1 cellular context compared by ENCODE assay signal in the genomic region with DNA sequence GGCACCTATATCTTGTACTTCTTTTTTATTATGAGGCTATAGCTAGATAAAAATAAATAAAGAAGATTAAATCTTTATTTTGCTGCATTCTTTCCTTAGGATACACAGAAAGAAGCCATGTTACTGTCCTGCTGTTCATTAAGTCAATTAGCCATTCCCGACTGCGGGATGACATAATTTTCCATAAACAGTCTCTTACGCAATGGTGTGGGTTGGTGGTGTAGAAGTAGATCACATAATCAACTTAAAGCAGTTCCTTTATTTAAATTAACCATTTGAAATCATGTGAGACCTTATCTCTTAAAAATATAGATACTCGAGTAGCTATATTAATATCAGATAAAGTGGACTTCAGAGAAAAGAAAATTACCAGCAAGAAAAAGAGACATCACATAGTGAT.
TF ChIP-seq lines count a peak whose summit lies in the region.

No MANE protein-coding gene starts in this region.

TF ChIP-seq in GM23338, 12 proteins besides CTCF, POLR2A, EP300 and RAD21 (continued from another document):
- TF ChIP-seq, protein P1, sequence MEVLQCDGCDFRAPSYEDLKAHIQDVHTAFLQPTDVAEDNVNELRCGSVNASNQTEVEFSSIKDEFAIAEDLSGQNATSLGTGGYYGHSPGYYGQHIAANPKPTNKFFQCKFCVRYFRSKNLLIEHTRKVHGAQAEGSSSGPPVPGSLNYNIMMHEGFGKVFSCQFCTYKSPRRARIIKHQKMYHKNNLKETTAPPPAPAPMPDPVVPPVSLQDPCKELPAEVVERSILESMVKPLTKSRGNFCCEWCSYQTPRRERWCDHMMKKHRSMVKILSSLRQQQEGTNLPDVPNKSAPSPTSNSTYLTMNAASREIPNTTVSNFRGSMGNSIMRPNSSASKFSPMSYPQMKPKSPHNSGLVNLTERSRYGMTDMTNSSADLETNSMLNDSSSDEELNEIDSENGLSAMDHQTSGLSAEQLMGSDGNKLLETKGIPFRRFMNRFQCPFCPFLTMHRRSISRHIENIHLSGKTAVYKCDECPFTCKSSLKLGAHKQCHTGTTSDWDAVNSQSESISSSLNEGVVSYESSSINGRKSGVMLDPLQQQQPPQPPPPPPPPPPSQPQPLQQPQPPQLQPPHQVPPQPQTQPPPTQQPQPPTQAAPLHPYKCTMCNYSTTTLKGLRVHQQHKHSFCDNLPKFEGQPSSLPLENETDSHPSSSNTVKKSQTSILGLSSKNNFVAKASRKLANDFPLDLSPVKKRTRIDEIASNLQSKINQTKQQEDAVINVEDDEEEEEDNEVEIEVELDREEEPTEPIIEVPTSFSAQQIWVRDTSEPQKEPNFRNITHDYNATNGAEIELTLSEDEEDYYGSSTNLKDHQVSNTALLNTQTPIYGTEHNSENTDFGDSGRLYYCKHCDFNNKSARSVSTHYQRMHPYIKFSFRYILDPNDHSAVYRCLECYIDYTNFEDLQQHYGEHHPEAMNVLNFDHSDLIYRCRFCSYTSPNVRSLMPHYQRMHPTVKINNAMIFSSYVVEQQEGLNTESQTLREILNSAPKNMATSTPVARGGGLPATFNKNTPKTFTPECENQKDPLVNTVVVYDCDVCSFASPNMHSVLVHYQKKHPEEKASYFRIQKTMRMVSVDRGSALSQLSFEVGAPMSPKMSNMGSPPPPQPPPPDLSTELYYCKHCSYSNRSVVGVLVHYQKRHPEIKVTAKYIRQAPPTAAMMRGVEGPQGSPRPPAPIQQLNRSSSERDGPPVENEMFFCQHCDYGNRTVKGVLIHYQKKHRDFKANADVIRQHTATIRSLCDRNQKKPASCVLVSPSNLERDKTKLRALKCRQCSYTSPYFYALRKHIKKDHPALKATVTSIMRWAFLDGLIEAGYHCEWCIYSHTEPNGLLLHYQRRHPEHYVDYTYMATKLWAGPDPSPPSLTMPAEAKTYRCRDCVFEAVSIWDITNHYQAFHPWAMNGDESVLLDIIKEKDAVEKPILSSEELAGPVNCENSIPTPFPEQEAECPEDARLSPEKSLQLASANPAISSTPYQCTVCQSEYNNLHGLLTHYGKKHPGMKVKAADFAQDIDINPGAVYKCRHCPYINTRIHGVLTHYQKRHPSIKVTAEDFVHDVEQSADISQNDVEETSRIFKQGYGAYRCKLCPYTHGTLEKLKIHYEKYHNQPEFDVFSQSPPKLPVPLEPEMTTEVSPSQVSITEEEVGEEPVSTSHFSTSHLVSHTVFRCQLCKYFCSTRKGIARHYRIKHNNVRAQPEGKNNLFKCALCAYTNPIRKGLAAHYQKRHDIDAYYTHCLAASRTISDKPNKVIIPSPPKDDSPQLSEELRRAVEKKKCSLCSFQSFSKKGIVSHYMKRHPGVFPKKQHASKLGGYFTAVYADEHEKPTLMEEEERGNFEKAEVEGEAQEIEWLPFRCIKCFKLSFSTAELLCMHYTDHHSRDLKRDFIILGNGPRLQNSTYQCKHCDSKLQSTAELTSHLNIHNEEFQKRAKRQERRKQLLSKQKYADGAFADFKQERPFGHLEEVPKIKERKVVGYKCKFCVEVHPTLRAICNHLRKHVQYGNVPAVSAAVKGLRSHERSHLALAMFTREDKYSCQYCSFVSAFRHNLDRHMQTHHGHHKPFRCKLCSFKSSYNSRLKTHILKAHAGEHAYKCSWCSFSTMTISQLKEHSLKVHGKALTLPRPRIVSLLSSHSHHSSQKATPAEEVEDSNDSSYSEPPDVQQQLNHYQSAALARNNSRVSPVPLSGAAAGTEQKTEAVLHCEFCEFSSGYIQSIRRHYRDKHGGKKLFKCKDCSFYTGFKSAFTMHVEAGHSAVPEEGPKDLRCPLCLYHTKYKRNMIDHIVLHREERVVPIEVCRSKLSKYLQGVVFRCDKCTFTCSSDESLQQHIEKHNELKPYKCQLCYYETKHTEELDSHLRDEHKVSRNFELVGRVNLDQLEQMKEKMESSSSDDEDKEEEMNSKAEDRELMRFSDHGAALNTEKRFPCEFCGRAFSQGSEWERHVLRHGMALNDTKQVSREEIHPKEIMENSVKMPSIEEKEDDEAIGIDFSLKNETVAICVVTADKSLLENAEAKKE (CRISPR knock-in tag; IDR thresholded peaks at IDR 0.05), result no peak
- TF ChIP-seq, protein P2, sequence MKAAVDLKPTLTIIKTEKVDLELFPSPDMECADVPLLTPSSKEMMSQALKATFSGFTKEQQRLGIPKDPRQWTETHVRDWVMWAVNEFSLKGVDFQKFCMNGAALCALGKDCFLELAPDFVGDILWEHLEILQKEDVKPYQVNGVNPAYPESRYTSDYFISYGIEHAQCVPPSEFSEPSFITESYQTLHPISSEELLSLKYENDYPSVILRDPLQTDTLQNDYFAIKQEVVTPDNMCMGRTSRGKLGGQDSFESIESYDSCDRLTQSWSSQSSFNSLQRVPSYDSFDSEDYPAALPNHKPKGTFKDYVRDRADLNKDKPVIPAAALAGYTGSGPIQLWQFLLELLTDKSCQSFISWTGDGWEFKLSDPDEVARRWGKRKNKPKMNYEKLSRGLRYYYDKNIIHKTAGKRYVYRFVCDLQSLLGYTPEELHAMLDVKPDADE (IDR thresholded peaks at IDR 0.05), result no peak
- no peak for TF ChIP-seq ZNF114 (CRISPR knock-in tag; IDR thresholded peaks at IDR 0.05)
- TF ChIP-seq CREB1 (CRISPR knock-in tag; IDR thresholded peaks at IDR 0.05; ENCODE audit: low read depth), result no peak
- TF ChIP-seq EZH2phosphoT487 (IDR thresholded peaks at IDR 0.05; ENCODE audit: unreplicated experiment), result no peak
- TF ChIP-seq, protein P3, sequence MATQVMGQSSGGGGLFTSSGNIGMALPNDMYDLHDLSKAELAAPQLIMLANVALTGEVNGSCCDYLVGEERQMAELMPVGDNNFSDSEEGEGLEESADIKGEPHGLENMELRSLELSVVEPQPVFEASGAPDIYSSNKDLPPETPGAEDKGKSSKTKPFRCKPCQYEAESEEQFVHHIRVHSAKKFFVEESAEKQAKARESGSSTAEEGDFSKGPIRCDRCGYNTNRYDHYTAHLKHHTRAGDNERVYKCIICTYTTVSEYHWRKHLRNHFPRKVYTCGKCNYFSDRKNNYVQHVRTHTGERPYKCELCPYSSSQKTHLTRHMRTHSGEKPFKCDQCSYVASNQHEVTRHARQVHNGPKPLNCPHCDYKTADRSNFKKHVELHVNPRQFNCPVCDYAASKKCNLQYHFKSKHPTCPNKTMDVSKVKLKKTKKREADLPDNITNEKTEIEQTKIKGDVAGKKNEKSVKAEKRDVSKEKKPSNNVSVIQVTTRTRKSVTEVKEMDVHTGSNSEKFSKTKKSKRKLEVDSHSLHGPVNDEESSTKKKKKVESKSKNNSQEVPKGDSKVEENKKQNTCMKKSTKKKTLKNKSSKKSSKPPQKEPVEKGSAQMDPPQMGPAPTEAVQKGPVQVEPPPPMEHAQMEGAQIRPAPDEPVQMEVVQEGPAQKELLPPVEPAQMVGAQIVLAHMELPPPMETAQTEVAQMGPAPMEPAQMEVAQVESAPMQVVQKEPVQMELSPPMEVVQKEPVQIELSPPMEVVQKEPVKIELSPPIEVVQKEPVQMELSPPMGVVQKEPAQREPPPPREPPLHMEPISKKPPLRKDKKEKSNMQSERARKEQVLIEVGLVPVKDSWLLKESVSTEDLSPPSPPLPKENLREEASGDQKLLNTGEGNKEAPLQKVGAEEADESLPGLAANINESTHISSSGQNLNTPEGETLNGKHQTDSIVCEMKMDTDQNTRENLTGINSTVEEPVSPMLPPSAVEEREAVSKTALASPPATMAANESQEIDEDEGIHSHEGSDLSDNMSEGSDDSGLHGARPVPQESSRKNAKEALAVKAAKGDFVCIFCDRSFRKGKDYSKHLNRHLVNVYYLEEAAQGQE (IDR thresholded peaks at IDR 0.05; ENCODE audit: unreplicated experiment), result no peak
